In genomic region chr15:90871097-90871715, GRCh38 we compare ENCODE assay signal across 8 cellular contexts. TPM values are rescaled to one million over a fixed set of nuclear protein-coding genes. Genes with fewer than 3 reads are reported as not detected.
DNase-seq lines count a peak whose midpoint lies in the region; ATAC-seq and TF ChIP-seq lines count a peak whose summit lies in the region.

No MANE protein-coding gene starts in this region.

- no peaks in the 10 kb centered on the region for H3K9me3 Mint-ChIP-seq in activated naive CD8-positive, alpha-beta T cell treated with anti-CD3 and anti-CD28 coated beads, Interleukin-2, amount 10 ng/mL, durations not matched to agents 7 days and 5 days

- H2AFZ ChIP-seq in hepatocyte, result peak overlapping the region; percentile 62

- H3K4me2 ChIP-seq in hepatocyte, result peak overlapping the region; percentile 95

- H3K36me3 Mint-ChIP-seq in activated naive CD8-positive, alpha-beta T cell treated with anti-CD3 and anti-CD28 coated beads, Interleukin-2, amount 10 ng/mL, durations not matched to agents 7 days and 5 days, result peaks cover 4% of the 10 kb centered on the region

- H3K79me2 ChIP-seq in hepatocyte, result peaks cover 49% of the 10 kb centered on the region

- no peak for TF ChIP-seq CTCF in hepatocyte (IDR thresholded peaks at IDR 0.05; ENCODE audit: poor library complexity)
- TF ChIP-seq CTCF in gastrocnemius medialis (IDR thresholded peaks at IDR 0.05 in 4 of 5, conservative IDR thresholded peaks at IDR 0.05 in 1 of 5), result no peak

- no peaks in the 10 kb centered on the region for H3K36me3 ChIP-seq in hepatocyte (replicated peaks; ENCODE audit: insufficient read depth, low read depth)
- peaks cover 0 to 7% of the 10 kb centered on the region in 2 donors for H3K36me3 ChIP-seq in gastrocnemius medialis

- ATAC-seq in activated naive CD8-positive, alpha-beta T cell treated with anti-CD3 and anti-CD28 coated beads, Interleukin-2, amount 10 ng/mL, durations not matched to agents 7 days and 5 days (ENCODE audit: low read depth), result peak; percentile 32
- ATAC-seq in gastrocnemius medialis (peak; percentile 7 to 24), GM21576 (IDR thresholded peaks at IDR 0.05; ENCODE audit: unreplicated experiment) (no peak), GM18873 (IDR thresholded peaks at IDR 0.05; ENCODE audit: low FRiP score, unreplicated experiment) (no peak)

- H4K20me1 ChIP-seq in hepatocyte (ENCODE audit: insufficient read depth, poor library complexity, severe bottlenecking), result peaks cover 19% of the 10 kb centered on the region

- intact Hi-C loops in gastrocnemius medialis (cut with DNase I; ENCODE audit: low total_unique reads), result loop anchor here (5.0 kb wide), 1 partner anchor 209 kb away; no protein-coding TSS in a partner anchor

- DNase-seq in NCI-H2171 (lab: John Stamatoyannopoulos, UW) (peak; percentile 30), NCI-H2171 treated with DMSO at 0.1 percent for 48 hours (lab: John Stamatoyannopoulos, UW) (no peak), M059J (ENCODE audit: low read depth) (peak; percentile 52), hepatocyte (ENCODE audit: low spot score) (peak; percentile 76), gastrocnemius medialis (peak in 1 of 2 donors; percentile 36)
- DNase-seq in activated naive CD8-positive, alpha-beta T cell treated with anti-CD3 and anti-CD28 coated beads, Interleukin-2, amount 10 ng/mL, durations not matched to agents 7 days and 5 days, result peak; percentile 73

- peak overlapping the region; percentile 92 for H3K27ac Mint-ChIP-seq in activated naive CD8-positive, alpha-beta T cell treated with anti-CD3 and anti-CD28 coated beads, Interleukin-2, amount 10 ng/mL, durations not matched to agents 7 days and 5 days

- peaks cover 45% of the 10 kb centered on the region for H3K4me1 Mint-ChIP-seq in activated naive CD8-positive, alpha-beta T cell treated with anti-CD3 and anti-CD28 coated beads, Interleukin-2, amount 10 ng/mL, durations not matched to agents 7 days and 5 days

- POLR2A ChIA-PET in activated naive CD8-positive, alpha-beta T cell treated with anti-CD3 and anti-CD28 coated beads, Interleukin-2, amount 10 ng/mL, durations not matched to agents 7 days and 5 days (lab: Charles Lee), result interaction anchor here (0.6 to 2.1 kb wide), 17 partner anchors 13 to 495 kb away, joined by 3 to 17 read pairs (median 4); partner anchors contain the start of genes BLM, FES and MAN2A2

- H3K4me3 ChIP-seq in hepatocyte (peak overlapping the region; percentile 96), gastrocnemius medialis (peak overlapping the region; percentile 78 to 97 (median 88))

- H3K27ac ChIP-seq in hepatocyte (peak overlapping the region; percentile 89), gastrocnemius medialis (peak overlapping the region; percentile 93 to 98 (median 96))

- no peak for TF ChIP-seq POLR2A in gastrocnemius medialis (IDR thresholded peaks at IDR 0.05)

- in situ Hi-C loops in gastrocnemius medialis (cut with MboI; ENCODE audit: low sequenced_read_pairs in 4 of 4), result no loop called here

- peaks cover 60% of the 10 kb centered on the region for H3K4me1 ChIP-seq in hepatocyte (ENCODE audit: insufficient read depth)
- peaks cover 30 to 42% of the 10 kb centered on the region in 2 donors for H3K4me1 ChIP-seq in gastrocnemius medialis

- H3K9me2 ChIP-seq in hepatocyte (replicated peaks; ENCODE audit: insufficient read depth), result no peaks in the 10 kb centered on the region

- no peaks in the 10 kb centered on the region for H3K9me3 ChIP-seq in hepatocyte (ENCODE audit: low read depth)
- H3K9me3 ChIP-seq in gastrocnemius medialis, result no peaks in the 10 kb centered on the region

- 0% methylated on average over 12 of the region's 74 CpGs for WGBS in hepatocyte (ENCODE audit: low lambda C conversion rate, missing lambda C conversion rate)

- H3K4me3 Mint-ChIP-seq in activated naive CD8-positive, alpha-beta T cell treated with anti-CD3 and anti-CD28 coated beads, Interleukin-2, amount 10 ng/mL, durations not matched to agents 7 days and 5 days, result peak overlapping the region; percentile 91

- no peaks in the 10 kb centered on the region for H3K27me3 Mint-ChIP-seq in activated naive CD8-positive, alpha-beta T cell treated with anti-CD3 and anti-CD28 coated beads, Interleukin-2, amount 10 ng/mL, durations not matched to agents 7 days and 5 days

- H3K27me3 ChIP-seq in hepatocyte (no peaks in the 10 kb centered on the region), gastrocnemius medialis (no peaks in the 10 kb centered on the region)

RNA-seq across cellular contexts. Expression of gene FURIN, which starts 2.8 kb away (rescaled TPM):
- 16.5 and 33.6 TPM in 2 replicates for total RNA-seq in M059J (2014; rRNA removed; shearing (Covaris generic))
- 10 to 100 TPM; 62.2 to 63.5 TPM for total RNA-seq in activated naive CD8-positive, alpha-beta T cell treated with anti-CD3 and anti-CD28 coated beads, Interleukin-2, amount 10 ng/mL, durations not matched to agents 7 days and 5 days
- total RNA-seq in hepatocyte (62.6 and 67.9 TPM in 2 replicates), gastrocnemius medialis (100 to 1,000 TPM in 3 of 4 donors, 10 to 100 TPM in 1; 76.7 to 159 (median 118) TPM)
- polyA plus RNA-seq in hepatocyte, result 84.6 and 98.9 TPM in 2 replicates

RNA-seq across cellular contexts. Expression of gene FES, which starts 13.1 kb away (rescaled TPM):
- not detected in 2 replicates for total RNA-seq in M059J (2014; rRNA removed; shearing (Covaris generic))
- total RNA-seq in activated naive CD8-positive, alpha-beta T cell treated with anti-CD3 and anti-CD28 coated beads, Interleukin-2, amount 10 ng/mL, durations not matched to agents 7 days and 5 days, result 1 to 10 TPM; 6.2 to 7.5 TPM
- 5.7 and 13.5 TPM in 2 replicates for total RNA-seq in hepatocyte
- 7.3 and 11.0 TPM in 2 replicates for polyA plus RNA-seq in hepatocyte
- 10 to 100 TPM in 2 of 4 donors, 1 to 10 TPM in 2; 5.3 to 13.5 (median 10.1) TPM for total RNA-seq in gastrocnemius medialis

RNA-seq across cellular contexts. Expression of gene MAN2A2, which starts 31.9 kb away (rescaled TPM):
- 4.2 and 9.6 TPM in 2 replicates for total RNA-seq in M059J (2014; rRNA removed; shearing (Covaris generic))
- 100 to 1,000 TPM; 108 to 111 TPM for total RNA-seq in activated naive CD8-positive, alpha-beta T cell treated with anti-CD3 and anti-CD28 coated beads, Interleukin-2, amount 10 ng/mL, durations not matched to agents 7 days and 5 days
- total RNA-seq in hepatocyte, result 8.3 and 11.2 TPM in 2 replicates
- polyA plus RNA-seq in hepatocyte, result 32.7 and 44.5 TPM in 2 replicates
- total RNA-seq in gastrocnemius medialis, result 100 to 1,000 TPM in 2 of 4 donors, 10 to 100 TPM in 2; 56.8 to 124 (median 92.4) TPM

Comparison
In these comparisons a context has a peak if more than half of its experiments do, and no peak if none do; other contexts are left out.
1. ATAC-seq: peak in activated naive CD8-positive, alpha-beta T cell treated with anti-CD3 and anti-CD28 coated beads, Interleukin-2, amount 10 ng/mL, durations not matched to agents 7 days and 5 days (single experiment) and gastrocnemius medialis (2 of 2); none in GM21576 (single experiment) and GM18873 (single experiment).